In genomic region chr5:116135344-116135743, GRCh38 we compare ENCODE assay signal across 10 cellular contexts. TPM values are rescaled to one million over a fixed set of nuclear protein-coding genes. Genes with fewer than 3 reads are reported as not detected.
DNase-seq lines count a peak whose midpoint lies in the region; ATAC-seq and TF ChIP-seq lines count a peak whose summit lies in the region.
"Had no signal": no experiment of that assay in that cellular context is flagged by ENCODE, and none has a peak within 500 bp of the region (broad histone marks: within the 10 kb centered on the region; RNA-seq: fewer than 3 reads in every experiment).

No MANE protein-coding gene starts in this region.

- intact Hi-C loops in spleen (cut with DNase I; ENCODE audit: low total_unique reads): loop anchor here (10.0 kb wide), 1 partner anchor 809 kb away; no protein-coding TSS in a partner anchor

- H3K27me3 ChIP-seq in KMS-11 (ENCODE audit: insufficient read depth, low read depth) (peaks cover 13% of the 10 kb centered on the region; the same call in 1 of the 2 replicates), spleen (replicated peaks in 1 of 7) (no peaks in the 10 kb centered on the region)

- H3K27ac Mint-ChIP-seq in naive thymus-derived CD8-positive, alpha-beta T cell: peak overlapping the region in 9 of 10 donors; percentile 45 to 86 (median 77)
- no peak overlapping the region for H3K27ac Mint-ChIP-seq in glutamatergic neuron (ENCODE audit: unreplicated experiment)

- peaks cover 5 to 32% (median 27%) of the 10 kb centered on the region in 4 donors for H3K4me1 Mint-ChIP-seq in naive thymus-derived CD8-positive, alpha-beta T cell
- H3K4me1 Mint-ChIP-seq in glutamatergic neuron (ENCODE audit: low read depth, unreplicated experiment): peaks cover 19% of the 10 kb centered on the region

- peak; percentile 97 for ATAC-seq in GM21825 (IDR thresholded peaks at IDR 0.05; ENCODE audit: unreplicated experiment)
- peak; percentile 70 to 75 for ATAC-seq in naive thymus-derived CD8-positive, alpha-beta T cell
- ATAC-seq: left lobe of liver had no signal

- no peaks in the 10 kb centered on the region for H3K36me3 ChIP-seq in KMS-11 (ENCODE audit: insufficient read depth)
- peaks cover 0 to 17% (median 0%) of the 10 kb centered on the region in 6 donors for H3K36me3 ChIP-seq in spleen

- H4K20me1 ChIP-seq in KMS-11 (ENCODE audit: insufficient read depth): no peaks in the 10 kb centered on the region; the same call in 1 of the 2 replicates

- 13 to 36% (median 25%) methylated on average over 5 of the region's 5 CpGs for WGBS in spleen, 5 donors

- peak overlapping the region in 8 of 10 donors; percentile 10 to 66 (median 47) for H3K4me3 Mint-ChIP-seq in naive thymus-derived CD8-positive, alpha-beta T cell
- no peak overlapping the region for H3K4me3 Mint-ChIP-seq in glutamatergic neuron (ENCODE audit: unreplicated experiment)

- H3K4me2 ChIP-seq in KMS-11: 0 out of 2 replicates have a peak overlapping the region, but pooled peaks have one; percentile 0

- H3K79me2 ChIP-seq in KMS-11 (ENCODE audit: insufficient read depth, low read depth): no peaks in the 10 kb centered on the region

- H3K4me1 ChIP-seq in KMS-11 (ENCODE audit: low read depth, poor library complexity, severe bottlenecking): peaks cover 10% of the 10 kb centered on the region
- H3K4me1 ChIP-seq in spleen: peaks cover 0 to 34% (median 20%) of the 10 kb centered on the region in 6 donors

- no peak for TF ChIP-seq POLR2A in spleen (IDR thresholded peaks at IDR 0.05)

- H3K9ac ChIP-seq in KMS-11: no peak overlapping the region

- H3K27me3 Mint-ChIP-seq in naive thymus-derived CD8-positive, alpha-beta T cell: no peaks in the 10 kb centered on the region
- no peaks in the 10 kb centered on the region for H3K27me3 Mint-ChIP-seq in glutamatergic neuron (ENCODE audit: unreplicated experiment)

- no peaks in the 10 kb centered on the region for H3K9me3 Mint-ChIP-seq in naive thymus-derived CD8-positive, alpha-beta T cell
- no peaks in the 10 kb centered on the region for H3K9me3 Mint-ChIP-seq in glutamatergic neuron (ENCODE audit: unreplicated experiment)

- DNase-seq in NOMO-1 treated with DMSO at 0.1 percent for 48 hours (lab: John Stamatoyannopoulos, UW; ENCODE audit: unreplicated experiment): peak; percentile 47
- DNase-seq in NOMO-1 treated with dmso at 0.1 percent for 144 hours (lab: John Stamatoyannopoulos, UW; ENCODE audit: unreplicated experiment): no peak
- peak in 3 of 10 donors; percentile 3 to 11 (median 9) for DNase-seq in naive thymus-derived CD8-positive, alpha-beta T cell
- DNase-seq in kidney tubule cell (ENCODE audit: low spot score): no peak
- no peak for DNase-seq in spleen
- DNase-seq in glutamatergic neuron: no peak

- no peak overlapping the region for H3K27ac ChIP-seq in KMS-11
- no peak overlapping the region for H3K27ac ChIP-seq in spleen
- H3K27ac ChIP-seq: 22Rv1 had no signal

- no peaks in the 10 kb centered on the region for H3K9me3 ChIP-seq in spleen

- H3K4me3 ChIP-seq in KMS-11 (IDR thresholded peaks at IDR 0.05; ENCODE audit: insufficient read depth, low read depth, low read length) (no peak overlapping the region), spleen (no peak overlapping the region)

- TF ChIP-seq CTCF in KMS-11 (conservative IDR thresholded peaks at IDR 0.05; ENCODE audit: low read depth, low read length): no peak
- no peak for TF ChIP-seq CTCF in spleen (IDR thresholded peaks at IDR 0.05 in 8 of 11, conservative IDR thresholded peaks at IDR 0.05 in 3 of 11)
- no peak for TF ChIP-seq CTCF in glutamatergic neuron (IDR thresholded peaks at IDR 0.05; ENCODE audit: partially characterized antibody, unreplicated experiment)

- peaks cover 0 to 16% (median 4%) of the 10 kb centered on the region in 3 donors for H3K36me3 Mint-ChIP-seq in naive thymus-derived CD8-positive, alpha-beta T cell
- no peaks in the 10 kb centered on the region for H3K36me3 Mint-ChIP-seq in glutamatergic neuron (ENCODE audit: unreplicated experiment)

- POLR2A ChIA-PET in naive thymus-derived CD8-positive, alpha-beta T cell (lab: Charles Lee): no interaction called here

- no peak overlapping the region for H2AFZ ChIP-seq in KMS-11 (ENCODE audit: low read depth)

RNA-seq across cellular contexts. Expression of gene COMMD10, which starts 50.5 kb away (rescaled TPM):
- total RNA-seq in naive thymus-derived CD8-positive, alpha-beta T cell: 10 to 100 TPM; 24.3 to 29.0 TPM
- polyA plus RNA-seq in naive thymus-derived CD8-positive, alpha-beta T cell: 10 to 100 TPM; 31.7 to 35.3 (median 32.5) TPM
- total RNA-seq in spleen (10 to 100 TPM; 35.5 to 55.4 (median 45.2) TPM), glutamatergic neuron (ENCODE audit: unreplicated experiment) (22.9 TPM)
- polyA plus RNA-seq in spleen: 10 to 100 TPM; 16.6 to 36.9 (median 22.5) TPM
